ENCODE assay signal across 10 cellular contexts in genomic region chr15:84938726-84939125, GRCh38. TPM values are rescaled to one million over a fixed set of nuclear protein-coding genes. Genes with fewer than 3 reads are reported as not detected.
"Had no signal": no experiment of that assay in that cellular context is flagged by ENCODE, and none has a peak within 500 bp of the region (broad histone marks: within the 10 kb centered on the region; RNA-seq: fewer than 3 reads in every experiment).

No MANE protein-coding gene starts in this region.

- DNase-seq: GM23248, GOT3, H9, HCEC 1CT, HFFc6, Karpas-422, KG1 had no signal

- H2AFZ ChIP-seq: GM23248 had no signal

- FAIRE-seq: H54, HTR-8/SVneo had no signal

- H3K9me3 Mint-ChIP-seq: H9, HFFc6 had no signal

- H3K4me3 Mint-ChIP-seq: H9, HFFc6, IgD-negative memory B cell had no signal

- H3K4me3 ChIP-seq: GM23248 had no signal

- H3K4me1 Mint-ChIP-seq: IgD-negative memory B cell had no signal

- H3K9ac ChIP-seq: GM23248 had no signal

- H3K27ac ChIP-seq: GM23248 had no signal

- H3K27ac Mint-ChIP-seq: H9, HFFc6, IgD-negative memory B cell had no signal

RNA-seq across cellular contexts. Expression of gene SLC28A1, which starts 54.3 kb away (rescaled TPM):
- total RNA-seq: GM23248, HFFc6 had no signal
- polyA plus RNA-seq: GM23248, IgD-negative memory B cell had no signal
